Comparison of ENCODE assay signal across 18 cellular contexts in genomic region chr9:109653470-109653869, GRCh38.
"Had no signal": no experiment of that assay in that cellular context is flagged by ENCODE, and none has a peak within 500 bp of the region (broad histone marks: within the 10 kb centered on the region; RNA-seq: fewer than 3 reads in every experiment).

No MANE protein-coding gene starts in this region.

- H3K4me1 ChIP-seq: body of pancreas, prostate gland, vagina had no signal

- H3K27me3 Mint-ChIP-seq: central memory CD8-positive, alpha-beta T cell; stimulated activated naive CD8-positive, alpha-beta T cell treated with anti-CD3 and anti-CD28 coated beads, Interleukin-15, Interleukin-2, amounts not matched to agents 100 ng/mL and 50 ng/mL, for 24 hours; T-helper 17 cell had no signal

- H3K4me3 Mint-ChIP-seq: activated B cell treated with CpG ODN at 0.5 μM for 24 hours; activated CD4-positive, alpha-beta T cell treated with anti-CD3 and anti-CD28 coated beads, Interleukin-2, amount 10 ng/mL, durations not matched to agents 24 days and 14 days; activated CD8-positive, alpha-beta T cell treated with anti-CD3 and anti-CD28 coated beads, Interleukin-2, amount 10 ng/mL, durations not matched to agents 7 days and 5 days; activated naive CD4-positive, alpha-beta T cell treated with anti-CD3 and anti-CD28 coated beads, Interleukin-2, amount 50 U/mL, for 24 hours; central memory CD8-positive, alpha-beta T cell; nephron progenitor cell; stimulated activated naive CD8-positive, alpha-beta T cell treated with anti-CD3 and anti-CD28 coated beads, Interleukin-15, Interleukin-2, amounts not matched to agents 100 ng/mL and 50 ng/mL, for 24 hours; T-helper 17 cell had no signal

- H3K4me1 Mint-ChIP-seq: activated B cell treated with CpG ODN at 0.5 μM for 24 hours; activated CD4-positive, alpha-beta T cell treated with anti-CD3 and anti-CD28 coated beads, Interleukin-2, amount 10 ng/mL, durations not matched to agents 24 days and 14 days; activated naive CD4-positive, alpha-beta T cell treated with anti-CD3 and anti-CD28 coated beads, Interleukin-2, amount 50 U/mL, for 24 hours; central memory CD8-positive, alpha-beta T cell; nephron progenitor cell; T-helper 17 cell had no signal

- DNase-seq: activated B cell treated with CpG ODN at 0.5 μM for 24 hours; activated CD4-positive, alpha-beta T cell treated with anti-CD3 and anti-CD28 coated beads, Interleukin-2, amount 10 ng/mL, durations not matched to agents 24 days and 14 days; activated CD8-positive, alpha-beta memory T cell treated with anti-CD3 and anti-CD28 coated beads, Interleukin-2, amount 50 U/mL, for 4 hours; activated CD8-positive, alpha-beta T cell treated with anti-CD3 and anti-CD28 coated beads, Interleukin-2, amount 10 ng/mL, durations not matched to agents 7 days and 5 days; activated effector memory CD4-positive, alpha-beta T cell treated with anti-CD3 and anti-CD28 coated beads, Interleukin-2, amount 50 U/mL, for 16 hours; activated T-cell treated with anti-CD3 and anti-CD28 coated beads, Interleukin-2, amount 50 U/mL, for 48 hours; body of pancreas; effector memory CD4-positive, alpha-beta T cell; nephron progenitor cell; occipital lobe; right cardiac atrium; T-helper 17 cell had no signal

- H3K27ac Mint-ChIP-seq: activated B cell treated with CpG ODN at 0.5 μM for 24 hours; activated CD4-positive, alpha-beta T cell treated with anti-CD3 and anti-CD28 coated beads, Interleukin-2, amount 10 ng/mL, durations not matched to agents 24 days and 14 days; activated CD8-positive, alpha-beta T cell treated with anti-CD3 and anti-CD28 coated beads, Interleukin-2, amount 10 ng/mL, durations not matched to agents 7 days and 5 days; activated naive CD4-positive, alpha-beta T cell treated with anti-CD3 and anti-CD28 coated beads, Interleukin-2, amount 50 U/mL, for 24 hours; stimulated activated naive CD8-positive, alpha-beta T cell treated with anti-CD3 and anti-CD28 coated beads, Interleukin-15, Interleukin-2, amounts not matched to agents 100 ng/mL and 50 ng/mL, for 24 hours; T-helper 17 cell had no signal

- ATAC-seq: activated CD8-positive, alpha-beta T cell treated with anti-CD3 and anti-CD28 coated beads, Interleukin-2, amount 10 ng/mL, durations not matched to agents 7 days and 5 days; body of pancreas; T-helper 17 cell had no signal

- H3K9me3 ChIP-seq: body of pancreas, prostate gland, thoracic aorta, vagina had no signal

- H3K36me3 ChIP-seq: prostate gland, thoracic aorta, vagina had no signal

- H3K9me3 Mint-ChIP-seq: activated CD4-positive, alpha-beta T cell treated with anti-CD3 and anti-CD28 coated beads, Interleukin-2, amount 10 ng/mL, durations not matched to agents 24 days and 14 days; activated naive CD4-positive, alpha-beta T cell treated with anti-CD3 and anti-CD28 coated beads, Interleukin-2, amount 50 U/mL, for 24 hours had no signal

- H3K27me3 ChIP-seq: body of pancreas, vagina had no signal

- H3K27ac ChIP-seq: body of pancreas, prostate gland, thoracic aorta, vagina had no signal

- H3K4me3 ChIP-seq: body of pancreas, prostate gland, thoracic aorta, vagina had no signal
